In genomic region chr11:114925591-114925990, GRCh38 we compare ENCODE assay signal across 36 cellular contexts.
"Had no signal": no experiment of that assay in that cellular context is flagged by ENCODE, and none has a peak within 500 bp of the region (broad histone marks: within the 10 kb centered on the region; RNA-seq: fewer than 3 reads in every experiment).

No MANE protein-coding gene starts in this region.

- DNase-seq: activated B cell treated with CpG ODN at 0.5 μM for 24 hours; activated CD4-positive, alpha-beta memory T cell treated with anti-CD3 and anti-CD28 coated beads for 36 hours; activated CD4-positive, alpha-beta T cell treated with anti-CD3 and anti-CD28 coated beads for 48 hours; activated CD8-positive, alpha-beta memory T cell treated with anti-CD3 and anti-CD28 coated beads, Interleukin-2, amount 10 ng/mL, durations not matched to agents 7 days and 5 days; activated CD8-positive, alpha-beta memory T cell treated with anti-CD3 and anti-CD28 coated beads, Interleukin-2, amount 50 U/mL, for 4 hours; activated CD8-positive, alpha-beta T cell treated with anti-CD3 and anti-CD28 coated beads, Interleukin-2, amount 10 ng/mL, durations not matched to agents 7 days and 5 days; activated effector memory CD4-positive, alpha-beta T cell treated with anti-CD3 and anti-CD28 coated beads, Interleukin-2, amount 50 U/mL, for 16 hours; activated naive CD4-positive, alpha-beta T cell treated with anti-CD3 and anti-CD28 coated beads for 36 hours; activated naive CD8-positive, alpha-beta T cell treated with anti-CD3 and anti-CD28 coated beads for 36 hours; activated naive CD8-positive, alpha-beta T cell treated with anti-CD3 and anti-CD28 coated beads, Interleukin-2, amount 50 U/mL, for 24 hours; activated T-cell treated with anti-CD3 and anti-CD28 coated beads, Interleukin-2, amount 50 U/mL, for 1 hour; activated T-cell treated with anti-CD3 and anti-CD28 coated beads, Interleukin-2, amount 50 U/mL, for 48 hours; adrenal gland; amygdala; body of pancreas; caudate nucleus; cortex of kidney; dermis blood vessel endothelial cell; effector CD4-positive, alpha-beta T cell; effector memory CD8-positive, alpha-beta T cell; erythroblast; foreskin keratinocyte; gastrocnemius medialis; glutamatergic neuron; heart left ventricle; T-helper 1 cell; T-helper 17 cell; T1000 had no signal

- H3K4me3 Mint-ChIP-seq: activated B cell treated with CpG ODN at 0.5 μM for 24 hours; activated CD4-positive, alpha-beta memory T cell treated with anti-CD3 and anti-CD28 coated beads for 36 hours; activated CD8-positive, alpha-beta memory T cell treated with anti-CD3 and anti-CD28 coated beads, Interleukin-2, amount 10 ng/mL, durations not matched to agents 7 days and 5 days; activated CD8-positive, alpha-beta T cell treated with anti-CD3 and anti-CD28 coated beads, Interleukin-2, amount 10 ng/mL, durations not matched to agents 7 days and 5 days; activated naive CD4-positive, alpha-beta T cell treated with anti-CD3 and anti-CD28 coated beads for 36 hours; activated naive CD4-positive, alpha-beta T cell treated with anti-CD3 and anti-CD28 coated beads, Interleukin-2, amount 50 U/mL, for 24 hours; activated naive CD8-positive, alpha-beta T cell treated with anti-CD3 and anti-CD28 coated beads for 36 hours; activated naive CD8-positive, alpha-beta T cell treated with anti-CD3 and anti-CD28 coated beads, Interleukin-2, amount 50 U/mL, for 24 hours; activated T-helper 1 cell treated with anti-CD3 and anti-CD28 coated beads, Interleukin-12 subunit alpha, Interleukin-12 subunit beta, Interleukin-2, Interleukin-4 antibody, amounts not matched to agents 30 ng/mL and 10 ng/mL and 1 ng/mL, durations not matched to agents 14 hours and 24 hours and 36 hours; effector memory CD8-positive, alpha-beta T cell; T-helper 17 cell; T-helper 2 cell treated with Interferon-gamma antibody and Interleukin-4, amounts not matched to agents 5 μg/mL and 100 μg/mL, for 36 hours had no signal

- H3K9me3 Mint-ChIP-seq: activated B cell treated with CpG ODN at 0.5 μM for 24 hours; activated CD4-positive, alpha-beta memory T cell treated with anti-CD3 and anti-CD28 coated beads for 36 hours; activated naive CD4-positive, alpha-beta T cell treated with anti-CD3 and anti-CD28 coated beads for 36 hours; activated naive CD4-positive, alpha-beta T cell treated with anti-CD3 and anti-CD28 coated beads, Interleukin-2, amount 50 U/mL, for 24 hours; activated naive CD8-positive, alpha-beta T cell treated with anti-CD3 and anti-CD28 coated beads, Interleukin-2, amount 50 U/mL, for 24 hours; activated T-helper 1 cell treated with anti-CD3 and anti-CD28 coated beads, Interleukin-12 subunit alpha, Interleukin-12 subunit beta, Interleukin-2, Interleukin-4 antibody, amounts not matched to agents 30 ng/mL and 10 ng/mL and 1 ng/mL, durations not matched to agents 14 hours and 24 hours and 36 hours; activated T-helper 2 cell treated with anti-CD3 and anti-CD28 coated beads, Interferon-gamma antibody, Interleukin-2, Interleukin-4, amounts not matched to agents 10 μg/mL and 5 μg/mL and 100 μg/mL, durations not matched to agents 14 hours and 24 hours and 36 hours; effector memory CD8-positive, alpha-beta T cell; T-helper 2 cell treated with Interferon-gamma antibody and Interleukin-4, amounts not matched to agents 5 μg/mL and 100 μg/mL, for 36 hours had no signal

- H3K27ac Mint-ChIP-seq: activated B cell treated with CpG ODN at 0.5 μM for 24 hours; activated CD4-positive, alpha-beta memory T cell treated with anti-CD3 and anti-CD28 coated beads for 36 hours; activated CD8-positive, alpha-beta memory T cell treated with anti-CD3 and anti-CD28 coated beads, Interleukin-2, amount 10 ng/mL, durations not matched to agents 7 days and 5 days; activated CD8-positive, alpha-beta T cell treated with anti-CD3 and anti-CD28 coated beads, Interleukin-2, amount 10 ng/mL, durations not matched to agents 7 days and 5 days; activated naive CD4-positive, alpha-beta T cell treated with anti-CD3 and anti-CD28 coated beads for 36 hours; activated naive CD4-positive, alpha-beta T cell treated with anti-CD3 and anti-CD28 coated beads, Interleukin-2, amount 50 U/mL, for 24 hours; activated naive CD8-positive, alpha-beta T cell treated with anti-CD3 and anti-CD28 coated beads for 36 hours; activated naive CD8-positive, alpha-beta T cell treated with anti-CD3 and anti-CD28 coated beads, Interleukin-2, amount 50 U/mL, for 24 hours; activated T-helper 1 cell treated with anti-CD3 and anti-CD28 coated beads, Interleukin-12 subunit alpha, Interleukin-12 subunit beta, Interleukin-2, Interleukin-4 antibody, amounts not matched to agents 30 ng/mL and 10 ng/mL and 1 ng/mL, durations not matched to agents 14 hours and 24 hours and 36 hours; activated T-helper 2 cell treated with anti-CD3 and anti-CD28 coated beads, Interferon-gamma antibody, Interleukin-2, Interleukin-4, amounts not matched to agents 10 μg/mL and 5 μg/mL and 100 μg/mL, durations not matched to agents 14 hours and 24 hours and 36 hours; effector memory CD8-positive, alpha-beta T cell; T-helper 17 cell; T-helper 2 cell treated with Interferon-gamma antibody and Interleukin-4, amounts not matched to agents 5 μg/mL and 100 μg/mL, for 36 hours had no signal

- ATAC-seq: activated CD4-positive, CD25-positive, alpha-beta regulatory T cell treated with anti-CD3 and anti-CD28 coated beads, Interleukin-2, amount 50 U/mL, for 24 hours; activated CD8-positive, alpha-beta memory T cell treated with anti-CD3 and anti-CD28 coated beads, Interleukin-2, amount 10 ng/mL, durations not matched to agents 7 days and 5 days; activated CD8-positive, alpha-beta T cell treated with anti-CD3 and anti-CD28 coated beads, Interleukin-2, amount 10 ng/mL, durations not matched to agents 7 days and 5 days; activated naive CD8-positive, alpha-beta T cell treated with anti-CD3 and anti-CD28 coated beads, Interleukin-2, amount 50 U/mL, for 24 hours; body of pancreas; effector memory CD8-positive, alpha-beta T cell; foreskin keratinocyte; gastrocnemius medialis; heart left ventricle; T-helper 17 cell had no signal

- H3K27me3 Mint-ChIP-seq: activated B cell treated with CpG ODN at 0.5 μM for 24 hours; activated CD4-positive, alpha-beta memory T cell treated with anti-CD3 and anti-CD28 coated beads for 36 hours; activated CD8-positive, alpha-beta memory T cell treated with anti-CD3 and anti-CD28 coated beads, Interleukin-2, amount 10 ng/mL, durations not matched to agents 7 days and 5 days; activated naive CD4-positive, alpha-beta T cell treated with anti-CD3 and anti-CD28 coated beads, Interleukin-2, amount 50 U/mL, for 24 hours; activated naive CD8-positive, alpha-beta T cell treated with anti-CD3 and anti-CD28 coated beads for 36 hours; activated naive CD8-positive, alpha-beta T cell treated with anti-CD3 and anti-CD28 coated beads, Interleukin-2, amount 50 U/mL, for 24 hours; effector memory CD8-positive, alpha-beta T cell; T-helper 17 cell had no signal

- H3K4me1 Mint-ChIP-seq: activated B cell treated with CpG ODN at 0.5 μM for 24 hours; activated CD8-positive, alpha-beta memory T cell treated with anti-CD3 and anti-CD28 coated beads, Interleukin-2, amount 10 ng/mL, durations not matched to agents 7 days and 5 days; activated naive CD4-positive, alpha-beta T cell treated with anti-CD3 and anti-CD28 coated beads, Interleukin-2, amount 50 U/mL, for 24 hours; activated naive CD8-positive, alpha-beta T cell treated with anti-CD3 and anti-CD28 coated beads for 36 hours; activated naive CD8-positive, alpha-beta T cell treated with anti-CD3 and anti-CD28 coated beads, Interleukin-2, amount 50 U/mL, for 24 hours; T-helper 17 cell had no signal

- H3K4me1 ChIP-seq: adrenal gland, ascending aorta, body of pancreas, esophagus muscularis mucosa, foreskin keratinocyte, gastrocnemius medialis, heart left ventricle had no signal

- H3K9me3 ChIP-seq: adrenal gland, ascending aorta, body of pancreas, esophagus muscularis mucosa, gastrocnemius medialis, heart left ventricle had no signal

- H3K27me3 ChIP-seq: adrenal gland, ascending aorta, esophagus muscularis mucosa, foreskin keratinocyte, gastrocnemius medialis, heart left ventricle had no signal

- H3K36me3 ChIP-seq: adrenal gland, ascending aorta, esophagus muscularis mucosa, gastrocnemius medialis, heart left ventricle had no signal

- H3K4me3 ChIP-seq: adrenal gland, ascending aorta, body of pancreas, esophagus muscularis mucosa, gastrocnemius medialis, heart left ventricle had no signal

- H3K27ac ChIP-seq: adrenal gland, ascending aorta, body of pancreas, esophagus muscularis mucosa, foreskin keratinocyte, gastrocnemius medialis, heart left ventricle, VCaP had no signal

- H3K36me3 Mint-ChIP-seq: activated CD4-positive, alpha-beta memory T cell treated with anti-CD3 and anti-CD28 coated beads for 36 hours; activated CD8-positive, alpha-beta memory T cell treated with anti-CD3 and anti-CD28 coated beads, Interleukin-2, amount 10 ng/mL, durations not matched to agents 7 days and 5 days; activated naive CD4-positive, alpha-beta T cell treated with anti-CD3 and anti-CD28 coated beads, Interleukin-2, amount 50 U/mL, for 24 hours; activated naive CD8-positive, alpha-beta T cell treated with anti-CD3 and anti-CD28 coated beads for 36 hours had no signal
